ENCODE assay signal across 9 cellular contexts in the genomic region with DNA sequence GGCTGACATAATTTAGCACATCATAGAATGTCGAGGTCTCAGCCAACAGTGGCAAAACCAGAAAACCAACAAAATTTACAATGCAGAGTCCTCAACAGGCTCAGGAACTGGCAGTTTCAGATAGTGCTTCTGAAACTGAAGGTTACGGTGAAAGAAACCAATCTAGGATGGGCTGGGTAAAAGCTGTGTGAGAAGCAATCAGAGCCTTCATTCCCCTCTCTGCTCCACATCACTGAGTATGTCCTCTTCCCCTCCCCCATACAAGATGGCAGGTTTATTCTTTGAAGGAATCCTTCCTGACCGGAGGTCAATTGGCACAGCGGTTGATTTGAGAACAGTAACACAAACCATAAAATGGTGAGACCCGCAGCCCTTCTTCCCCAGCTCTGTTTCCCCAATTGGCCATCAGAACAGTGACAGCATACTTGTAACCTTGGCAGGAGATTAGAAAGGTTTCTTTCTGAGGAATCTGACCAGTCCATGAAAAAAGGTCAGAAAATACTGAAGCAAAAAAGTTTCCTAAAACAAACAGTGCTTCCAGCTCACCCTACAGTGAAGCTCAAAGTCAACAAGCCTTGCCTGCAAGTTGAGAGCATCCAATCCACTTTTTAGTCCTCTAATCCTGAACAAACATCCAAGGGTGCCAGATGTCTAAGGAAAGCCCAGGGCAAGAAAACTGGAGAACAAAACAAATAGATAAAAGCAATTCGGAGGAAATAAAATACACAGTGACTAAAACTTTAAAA. TPM values are rescaled to one million over a fixed set of nuclear protein-coding genes. Genes with fewer than 3 reads are reported as not detected.
DNase-seq lines count a peak whose midpoint lies in the region; ATAC-seq and TF ChIP-seq lines count a peak whose summit lies in the region.
"Had no signal": no experiment of that assay in that cellular context is flagged by ENCODE, and none has a peak within 500 bp of the region (broad histone marks: within the 10 kb centered on the region; RNA-seq: fewer than 3 reads in every experiment).

No MANE protein-coding gene starts in this region.

- H3K4me3 Mint-ChIP-seq in CD4-positive, alpha-beta T cell, result no peak overlapping the region
- H3K4me3 Mint-ChIP-seq in activated CD8-positive, alpha-beta T cell treated with anti-CD3 and anti-CD28 coated beads, Interleukin-2, amount 10 ng/mL, durations not matched to agents 7 days and 5 days, result peak overlapping the region; percentile 48

- H3K36me3 Mint-ChIP-seq in CD4-positive, alpha-beta T cell (ENCODE audit: low read depth), result no peaks in the 10 kb centered on the region
- H3K36me3 Mint-ChIP-seq in activated CD8-positive, alpha-beta T cell treated with anti-CD3 and anti-CD28 coated beads, Interleukin-2, amount 10 ng/mL, durations not matched to agents 7 days and 5 days (ENCODE audit: low read depth), result peaks cover 20% of the 10 kb centered on the region

- POLR2A ChIA-PET in CD4-positive, alpha-beta T cell (lab: Charles Lee), result no interaction called here
- POLR2A ChIA-PET in activated CD8-positive, alpha-beta T cell treated with anti-CD3 and anti-CD28 coated beads, Interleukin-2, amount 10 ng/mL, durations not matched to agents 7 days and 5 days (lab: Charles Lee), result interaction anchor here (1.0 kb wide), 1 partner anchor 10 kb away, joined by 4 read pairs; no protein-coding TSS in a partner anchor

- TF ChIP-seq CTCF in CD4-positive, alpha-beta T cell (IDR thresholded peaks at IDR 0.05), result no peak
- TF ChIP-seq CTCF in ascending aorta (IDR thresholded peaks at IDR 0.05), result no peak

- no peak overlapping the region for H3K27ac ChIP-seq in CD4-positive, alpha-beta T cell (ENCODE audit: low read depth, low read length)
- no peak overlapping the region for H3K27ac ChIP-seq in ascending aorta

- peak overlapping the region; percentile 10 for H3K27ac Mint-ChIP-seq in CD4-positive, alpha-beta T cell
- peak overlapping the region; percentile 83 for H3K27ac Mint-ChIP-seq in activated CD8-positive, alpha-beta T cell treated with anti-CD3 and anti-CD28 coated beads, Interleukin-2, amount 10 ng/mL, durations not matched to agents 7 days and 5 days

- H3K27me3 Mint-ChIP-seq in CD4-positive, alpha-beta T cell, result no peaks in the 10 kb centered on the region
- peaks cover 2% of the 10 kb centered on the region for H3K27me3 Mint-ChIP-seq in activated CD8-positive, alpha-beta T cell treated with anti-CD3 and anti-CD28 coated beads, Interleukin-2, amount 10 ng/mL, durations not matched to agents 7 days and 5 days (ENCODE audit: low read depth)

- intact Hi-C loops in CD4-positive, alpha-beta T cell (cut with DNase I, micrococcal nuclease), result no loop called here
- intact Hi-C loops in ascending aorta (cut with DNase I), result no loop called here

- H3K9me3 ChIP-seq in CD4-positive, alpha-beta T cell (ENCODE audit: control insufficient read depth, low read length), result no peaks in the 10 kb centered on the region
- no peaks in the 10 kb centered on the region for H3K9me3 ChIP-seq in ascending aorta

- peaks cover 0 to 2% of the 10 kb centered on the region in 2 donors for H3K4me1 ChIP-seq in ascending aorta

- CTCF ChIA-PET in CD4-positive, alpha-beta T cell (lab: Charles Lee), result no interaction called here
- CTCF ChIA-PET in activated CD8-positive, alpha-beta T cell treated with anti-CD3 and anti-CD28 coated beads, Interleukin-2, amount 10 ng/mL, durations not matched to agents 7 days and 5 days (lab: Charles Lee), result interaction anchor here (1.4 to 4.0 kb wide), 4 partner anchors 8 to 54 kb away, joined by 4 to 32 read pairs (median 6); partner anchors contain the start of gene IL6

- DNase-seq in CD4-positive, alpha-beta T cell, result no peak
- DNase-seq in activated CD8-positive, alpha-beta T cell treated with anti-CD3 and anti-CD28 coated beads, Interleukin-2, amount 10 ng/mL, durations not matched to agents 7 days and 5 days, result peak; percentile 49
- DNase-seq in NCI-H748 treated with DMSO at 0.1 percent for 48 hours (lab: John Stamatoyannopoulos, UW), result no peak
- DNase-seq in ascending aorta (ENCODE audit: low spot score in 2 of 2), result no peak
- DNase-seq in nucleus accumbens (lab: John Stamatoyannopoulos, UW), result no peak
- DNase-seq: stimulated activated CD4-positive, alpha-beta T cell treated with anti-CD3 and anti-CD28 coated beads, Interleukin-12 subunit alpha, Interleukin-12 subunit beta, amount 100 ng/mL, for 4 hours had no signal

- no peaks in the 10 kb centered on the region for H3K27me3 ChIP-seq in CD4-positive, alpha-beta T cell (ENCODE audit: control insufficient read depth, insufficient read depth, low read length)
- no peaks in the 10 kb centered on the region for H3K27me3 ChIP-seq in ascending aorta

- no peaks in the 10 kb centered on the region for H3K9me3 Mint-ChIP-seq in CD4-positive, alpha-beta T cell
- peaks cover 6% of the 10 kb centered on the region for H3K9me3 Mint-ChIP-seq in activated CD8-positive, alpha-beta T cell treated with anti-CD3 and anti-CD28 coated beads, Interleukin-2, amount 10 ng/mL, durations not matched to agents 7 days and 5 days (ENCODE audit: insufficient read depth)

- H3K4me1 Mint-ChIP-seq in CD4-positive, alpha-beta T cell (ENCODE audit: low read depth), result peaks cover 59% of the 10 kb centered on the region
- H3K4me1 Mint-ChIP-seq in activated CD8-positive, alpha-beta T cell treated with anti-CD3 and anti-CD28 coated beads, Interleukin-2, amount 10 ng/mL, durations not matched to agents 7 days and 5 days (ENCODE audit: low read depth), result peaks cover 67% of the 10 kb centered on the region

- H3K4me3 ChIP-seq in ascending aorta, result no peak overlapping the region

- ATAC-seq in CD4-positive, alpha-beta T cell (ENCODE audit: poor library complexity), result no peak
- peak; percentile 71 for ATAC-seq in GM19397 (IDR thresholded peaks at IDR 0.05; ENCODE audit: unreplicated experiment)
- peak; percentile 61 for ATAC-seq in HG03139 (IDR thresholded peaks at IDR 0.05; ENCODE audit: unreplicated experiment)
- peak; percentile 61 for ATAC-seq in activated CD8-positive, alpha-beta T cell treated with anti-CD3 and anti-CD28 coated beads, Interleukin-2, amount 10 ng/mL, durations not matched to agents 7 days and 5 days
- no peak for ATAC-seq in HG02970 (IDR thresholded peaks at IDR 0.05; ENCODE audit: low FRiP score, unreplicated experiment)

- H3K36me3 ChIP-seq in ascending aorta, result no peaks in the 10 kb centered on the region

RNA-seq across cellular contexts. Expression of gene IL6, which starts 53.9 kb away (rescaled TPM):
- not detected for total RNA-seq in CD4-positive, alpha-beta T cell
- total RNA-seq in activated CD8-positive, alpha-beta T cell treated with anti-CD3 and anti-CD28 coated beads, Interleukin-2, amount 10 ng/mL, durations not matched to agents 7 days and 5 days, result under 1 TPM in 1 of 2 experiments, not detected in 1; 0.65 TPM
- 37.3 TPM for total RNA-seq in ascending aorta

Comparison
In these comparisons a context has a peak if more than half of its experiments do, and no peak if none do; other contexts are left out.
1. ATAC-seq: peak in GM19397 (single experiment), HG03139 (single experiment) and activated CD8-positive, alpha-beta T cell treated with anti-CD3 and anti-CD28 coated beads, Interleukin-2, amount 10 ng/mL, durations not matched to agents 7 days and 5 days (single experiment); none in CD4-positive, alpha-beta T cell (single experiment) and HG02970 (single experiment).
2. RNA of gene IL6, which starts 53.9 kb away (total RNA-seq): 37.3 TPM in ascending aorta (single experiment); 0.65 TPM in activated CD8-positive, alpha-beta T cell treated with anti-CD3 and anti-CD28 coated beads, Interleukin-2, amount 10 ng/mL, durations not matched to agents 7 days and 5 days and not detected in CD4-positive, alpha-beta T cell; every median in the first group is over 10 times any median in the second.